11 cellular contexts compared by ENCODE assay signal in the genomic region with DNA sequence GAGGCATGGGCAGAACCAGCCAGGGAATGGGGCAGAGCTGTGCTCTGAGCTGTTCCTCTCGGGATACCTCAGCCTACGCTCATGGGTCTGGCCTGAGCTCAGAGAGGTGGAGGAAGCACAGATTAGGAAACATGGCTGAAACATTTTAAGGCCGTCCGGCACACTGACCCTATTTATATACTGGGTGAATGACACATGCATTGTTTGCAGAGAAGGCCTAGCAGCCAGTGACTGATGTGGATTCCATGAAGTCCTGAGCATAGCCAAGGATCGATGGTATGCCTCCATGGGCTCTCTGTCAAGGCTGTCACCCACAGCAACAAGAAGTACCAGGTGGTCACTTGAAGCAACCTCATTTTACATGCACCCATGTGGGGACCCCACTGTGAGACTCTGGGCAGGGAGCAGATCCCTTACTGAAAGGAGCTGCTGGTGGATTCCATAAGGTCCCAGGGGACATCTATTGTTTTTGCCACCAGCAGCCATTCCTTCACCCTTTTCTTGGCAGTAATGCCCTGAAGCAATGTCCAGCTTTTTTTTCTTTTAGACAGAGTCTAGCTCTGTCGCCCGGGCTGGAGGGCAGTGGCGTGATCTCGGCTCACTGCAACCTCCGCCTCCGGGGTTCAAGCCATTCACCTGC. TPM values are rescaled to one million over a fixed set of nuclear protein-coding genes. Genes with fewer than 3 reads are reported as not detected.
A peak's percentile ranks its signal among the peaks of the same experiment; 100 is the strongest.
DNase-seq lines count a peak whose midpoint lies in the region; ATAC-seq and TF ChIP-seq lines count a peak whose summit lies in the region.
"Had no signal": no experiment of that assay in that cellular context is flagged by ENCODE, and none has a peak within 500 bp of the region (broad histone marks: within the 10 kb centered on the region; RNA-seq: fewer than 3 reads in every experiment).

No MANE protein-coding gene starts in this region.

- no peak overlapping the region for H3K4me3 Mint-ChIP-seq in MCF 10A (ENCODE audit: unreplicated experiment)

- H3K27ac ChIP-seq in heart left ventricle = peak overlapping the region in 10 of 12 donors; percentile 1 to 89 (median 55)
- peak overlapping the region in 1 of 2 donors; percentile 37 for H3K27ac ChIP-seq in right atrium auricular region
- H3K27ac ChIP-seq in SK-N-MC = peak overlapping the region; percentile 89
- peak overlapping the region; percentile 64 to 89 for H3K27ac ChIP-seq in thoracic aorta
- H3K27ac ChIP-seq in testis = no peak overlapping the region
- H3K27ac ChIP-seq: hepatocyte had no signal

- POLR2A ChIA-PET in MCF 10A (lab: Yijun Ruan, JAX) = interaction anchor here (0.6 to 1.3 kb wide), 2 partner anchors 14 to 39 kb away, joined by 3 read pairs; no protein-coding TSS in a partner anchor

- ATAC-seq in heart left ventricle (peak; percentile 18 to 36 (median 25)), thoracic aorta (ENCODE audit: insufficient number of reproducible peaks, low FRiP score, low read depth) (peak; percentile 59), GM19395 (IDR thresholded peaks at IDR 0.05; ENCODE audit: unreplicated experiment) (no peak)

- no peak overlapping the region for H3K27ac Mint-ChIP-seq in MCF 10A (ENCODE audit: low read depth, unreplicated experiment)

- intact Hi-C loops in heart left ventricle (cut with DNase I) (loop anchor here in 1 of 10 donors (5.0 kb wide), 1 partner anchor 104 kb away; no protein-coding TSS in a partner anchor), MCF 10A (cut with micrococcal nuclease) (no loop called here), testis (cut with DNase I; ENCODE audit: low total_unique reads) (no loop called here)

- no peaks in the 10 kb centered on the region for H3K27me3 Mint-ChIP-seq in MCF 10A (ENCODE audit: insufficient read depth, unreplicated experiment)

- TF ChIP-seq CTCF in heart left ventricle (IDR thresholded peaks at IDR 0.05) (no peak), right atrium auricular region (IDR thresholded peaks at IDR 0.05) (no peak), foreskin fibroblast (IDR thresholded peaks at IDR 0.05; ENCODE audit: low read depth, low read length) (no peak), thoracic aorta (IDR thresholded peaks at IDR 0.05) (no peak), MCF 10A (IDR thresholded peaks at IDR 0.05; ENCODE audit: unreplicated experiment) (no peak), testis (IDR thresholded peaks at IDR 0.05) (no peak)

- 60 to 69% (median 63%) methylated on average over 9 to 11 of the region's 11 CpGs for WGBS in heart left ventricle, 4 donors
- WGBS in testis, 2 donors = 66 to 87% methylated on average over 6 to 11 of the region's 11 CpGs

- no peaks in the 10 kb centered on the region for H3K27me3 ChIP-seq in heart left ventricle
- H3K27me3 ChIP-seq in right atrium auricular region = no peaks in the 10 kb centered on the region
- no peaks in the 10 kb centered on the region for H3K27me3 ChIP-seq in thoracic aorta (replicated peaks; ENCODE audit: insufficient read depth)
- H3K27me3 ChIP-seq in testis = no peaks in the 10 kb centered on the region
- H3K27me3 ChIP-seq: hepatocyte had no signal

- DNase-seq in heart left ventricle (no peak), right atrium auricular region (ENCODE audit: low spot score) (no peak), SK-N-MC (ENCODE audit: low read depth, low spot score) (no peak), foreskin fibroblast (peak; percentile 41 to 56), thoracic aorta (ENCODE audit: low spot score) (no peak), MCF 10A (ENCODE audit: unreplicated experiment) (no peak), testis (no peak)
- DNase-seq: C1 segment of cervical spinal cord, NCI-H187 treated with DMSO at 0.1 percent for 48 hours had no signal

- H3K9me3 ChIP-seq in heart left ventricle = peaks cover 0 to 5% (median 0%) of the 10 kb centered on the region in 12 donors
- no peaks in the 10 kb centered on the region for H3K9me3 ChIP-seq in right atrium auricular region
- no peaks in the 10 kb centered on the region for H3K9me3 ChIP-seq in SK-N-MC (ENCODE audit: low read depth, low read length)
- no peaks in the 10 kb centered on the region for H3K9me3 ChIP-seq in thoracic aorta
- no peaks in the 10 kb centered on the region for H3K9me3 ChIP-seq in testis

- BruUV-seq in MCF 10A (replicated peaks; lab: Mats Ljungman, UMichigan) = no TSS peak

- H3K9me3 Mint-ChIP-seq in MCF 10A (ENCODE audit: unreplicated experiment) = no peaks in the 10 kb centered on the region

- H3K36me3 ChIP-seq in heart left ventricle (peaks cover 0 to 23% (median 18%) of the 10 kb centered on the region in 9 donors), right atrium auricular region (peaks cover 15% of the 10 kb centered on the region), SK-N-MC (ENCODE audit: insufficient read depth, low read length) (peaks cover 21% of the 10 kb centered on the region), thoracic aorta (peaks cover 9% of the 10 kb centered on the region), testis (ENCODE audit: low read depth, missing control alignments) (no peaks in the 10 kb centered on the region)

- no peak for TF ChIP-seq POLR2A in heart left ventricle (IDR thresholded peaks at IDR 0.05)
- TF ChIP-seq POLR2A in testis (IDR thresholded peaks at IDR 0.05) = no peak

- H3K4me1 ChIP-seq in heart left ventricle = peaks cover 3 to 54% (median 41%) of the 10 kb centered on the region in 12 donors
- H3K4me1 ChIP-seq in right atrium auricular region = peaks cover 0 to 47% of the 10 kb centered on the region in 2 donors
- H3K4me1 ChIP-seq in thoracic aorta (ENCODE audit: control insufficient read depth in 1 of 2, low read depth in 2 of 2) = peaks cover 16 to 54% of the 10 kb centered on the region in 2 donors
- H3K4me1 ChIP-seq in testis = peaks cover 16% of the 10 kb centered on the region

- peaks cover 27% of the 10 kb centered on the region for H3K4me1 Mint-ChIP-seq in MCF 10A (ENCODE audit: insufficient read depth, unreplicated experiment)

- CTCF ChIA-PET in MCF 10A (lab: Yijun Ruan, JAX) = interaction anchor here (0.6 to 8.5 kb wide), 13 partner anchors 8 to 723 kb away, joined by 3 to 352 read pairs (median 4); no protein-coding TSS in a partner anchor

- H3K9ac ChIP-seq in SK-N-MC (ENCODE audit: insufficient read length) = no peak overlapping the region

- H3K4me3 ChIP-seq in heart left ventricle (no peak overlapping the region), right atrium auricular region (no peak overlapping the region), SK-N-MC (no peak overlapping the region), foreskin fibroblast (ENCODE audit: low read depth in 1 of 2, low read length in 2 of 2) (no peak overlapping the region), thoracic aorta (no peak overlapping the region), testis (no peak overlapping the region)
- H3K4me3 ChIP-seq: hepatocyte had no signal

- peaks cover 30% of the 10 kb centered on the region for H3K36me3 Mint-ChIP-seq in MCF 10A (ENCODE audit: insufficient read depth, unreplicated experiment)

RNA-seq across cellular contexts. Expression of gene PTMA, which starts 8.4 kb away (rescaled TPM):
- total RNA-seq in heart left ventricle = 100 to 1,000 TPM; 143 to 409 (median 200) TPM
- polyA plus RNA-seq in heart left ventricle = 100 to 1,000 TPM; 403 to 707 TPM
- 100 to 1,000 TPM; 234 to 430 TPM for total RNA-seq in right atrium auricular region
- 1,000 to 10,000 TPM in 1 of 2 donors, 100 to 1,000 TPM in 1; 700 to 1,022 TPM for total RNA-seq in thoracic aorta
- 501 and 713 TPM in 2 replicates for total RNA-seq in MCF 10A (2022)
- 100 to 1,000 TPM; 278 to 311 TPM for total RNA-seq in testis
- polyA plus RNA-seq in testis (ENCODE audit: insufficient read depth, low read depth, low replicate concordance) = 583 TPM

Comparison
In these comparisons a context has a peak if more than half of its experiments do, and no peak if none do; other contexts are left out.
1. DNase-seq: peak in foreskin fibroblast (2 of 2); none in heart left ventricle (0 of 5), right atrium auricular region (single experiment), SK-N-MC (single experiment), thoracic aorta (single experiment), MCF 10A (single experiment) and testis (single experiment).
2. H3K27ac ChIP-seq: peak in heart left ventricle (10 of 12), SK-N-MC (single experiment) and thoracic aorta (2 of 2); none in testis (0 of 2).